Comparison of ENCODE assay signal across 23 cellular contexts in genomic region chr1:243435824-243436223, GRCh38.
DNase-seq lines count a peak whose midpoint lies in the region; ATAC-seq, FAIRE-seq and TF ChIP-seq lines count a peak whose summit lies in the region.
"Had no signal": no experiment of that assay in that cellular context is flagged by ENCODE, and none has a peak within 500 bp of the region (broad histone marks: within the 10 kb centered on the region; RNA-seq: fewer than 3 reads in every experiment).

No MANE protein-coding gene starts in this region.

- ATAC-seq in K562 = peak; percentile 28; the same call in 1 of the 3 replicates
- ATAC-seq: T-helper 17 cell had no signal

- H3K27ac Mint-ChIP-seq in glutamatergic neuron (ENCODE audit: unreplicated experiment) = no peak overlapping the region
- H3K27ac Mint-ChIP-seq in activated CD4-positive, alpha-beta T cell treated with anti-CD3 and anti-CD28 coated beads, Interleukin-2, amount 10 ng/mL, durations not matched to agents 24 days and 14 days = no peak overlapping the region
- H3K27ac Mint-ChIP-seq: CD8-positive, alpha-beta memory T cell; T-helper 17 cell had no signal

- no peak for TF ChIP-seq EP300 in K562 (IDR thresholded peaks at IDR 0.05; ENCODE audit: low read length)

- TF ChIP-seq RAD21 in K562 (CRISPR knock-in tag; conservative IDR thresholded peaks at IDR 0.05 in 1 of 2, IDR thresholded peaks at IDR 0.05 in 1 of 2) = no peak

- FAIRE-seq in K562 (lab: Jason Lieb, UNC) = no peak
- FAIRE-seq: H54 had no signal

- DNase-seq in DMS 273 (lab: John Stamatoyannopoulos, UW; ENCODE audit: unreplicated experiment) (peak; percentile 30), DMS 273 treated with DMSO at 0.1 percent for 48 hours (lab: John Stamatoyannopoulos, UW) (no peak), K562 (ENCODE audit: extremely low read depth in 1 of 4, low spot score in 3 of 4) (no peak), glutamatergic neuron (no peak), LoVo (ENCODE audit: low spot score) (no peak), activated T-cell treated with anti-CD3 and anti-CD28 coated beads for 4 hours (no peak)
- no peak for DNase-seq in activated CD4-positive, alpha-beta T cell treated with anti-CD3 and anti-CD28 coated beads, Interleukin-2, amount 10 ng/mL, durations not matched to agents 24 days and 14 days
- DNase-seq: AML-193; Calu3; CD8-positive, alpha-beta memory T cell; IMR-90; MV-4-11; NCI-H1105 treated with DMSO at 0.1 percent for 48 hours; NCI-H2081 treated with DMSO at 0.1 percent for 48 hours; NCI-H446; NCI-H526 treated with DMSO at 0.1 percent for 48 hours; Right ventricle myocardium superior; SW 1271; T-helper 17 cell had no signal

- no peaks in the 10 kb centered on the region for H4K20me1 ChIP-seq in K562 (replicated peaks; ENCODE audit: control insufficient read depth, insufficient read depth, low read length)

- BruUV-seq in K562 (replicated peaks; lab: Mats Ljungman, UMichigan) = no TSS peak

- H3K27ac ChIP-seq in K562 (ENCODE audit: extremely low read depth, low read depth, low read length) = no peak overlapping the region
- H3K27ac ChIP-seq: 22Rv1, C4-2B had no signal

- H3K9me3 Mint-ChIP-seq in glutamatergic neuron (ENCODE audit: unreplicated experiment) = peaks cover 4% of the 10 kb centered on the region
- H3K9me3 Mint-ChIP-seq in activated CD4-positive, alpha-beta T cell treated with anti-CD3 and anti-CD28 coated beads, Interleukin-2, amount 10 ng/mL, durations not matched to agents 24 days and 14 days = no peaks in the 10 kb centered on the region
- H3K9me3 Mint-ChIP-seq: CD8-positive, alpha-beta memory T cell had no signal

- peaks cover 2% of the 10 kb centered on the region for H3K27me3 Mint-ChIP-seq in glutamatergic neuron (ENCODE audit: unreplicated experiment)
- H3K27me3 Mint-ChIP-seq in activated CD4-positive, alpha-beta T cell treated with anti-CD3 and anti-CD28 coated beads, Interleukin-2, amount 10 ng/mL, durations not matched to agents 24 days and 14 days = no peaks in the 10 kb centered on the region
- H3K27me3 Mint-ChIP-seq: CD8-positive, alpha-beta memory T cell; T-helper 17 cell had no signal

- peaks cover 0 to 3% of the 10 kb centered on the region in 2 experiments; a peak in 2 of 5 replicates for H3K4me1 ChIP-seq in K562 (replicated peaks in 1 of 2; ENCODE audit: control insufficient read depth in 2 of 2, insufficient read depth in 2 of 2, low read length in 2 of 2)

- intact Hi-C loops in K562 (cut with micrococcal nuclease) = no loop called here
- intact Hi-C loops in activated CD4-positive, alpha-beta T cell treated with anti-CD3 and anti-CD28 coated beads, Interleukin-2, amount 10 ng/mL, durations not matched to agents 24 days and 14 days (cut with micrococcal nuclease) = no loop called here

- H3K9me1 ChIP-seq in K562 (ENCODE audit: control insufficient read depth, insufficient read depth, low read length) = no peaks in the 10 kb centered on the region

- in situ Hi-C loops in K562 (cut with MboI) = no loop called here

- TF ChIP-seq POLR2A in K562 (conservative IDR thresholded peaks at IDR 0.05) = no peak

- H3K4me2 ChIP-seq in K562 (ENCODE audit: insufficient read depth, low read length) = no peak overlapping the region

- no peak overlapping the region for H2AFZ ChIP-seq in K562 (ENCODE audit: low read depth, low read length)

- H3K36me3 ChIP-seq in K562 (ENCODE audit: control insufficient read depth, insufficient read depth, low read length) = no peaks in the 10 kb centered on the region

- 0 out of 2 replicates have a peak, but pooled peaks have one; percentile 7 for TF ChIP-seq CTCF in GM12874 (IDR thresholded peaks at IDR 0.05; ENCODE audit: insufficient read depth, low read depth, low read length)
- no peak for TF ChIP-seq CTCF in K562 (IDR thresholded peaks at IDR 0.05 in 2 of 3, conservative IDR thresholded peaks at IDR 0.05 in 1 of 3; ENCODE audit: insufficient read depth in 2 of 3, low read depth in 1 of 3, low read length in 3 of 3)
- TF ChIP-seq CTCF in glutamatergic neuron (IDR thresholded peaks at IDR 0.05; ENCODE audit: partially characterized antibody, unreplicated experiment) = peak; percentile 39

- no peak overlapping the region for H3K4me3 ChIP-seq in K562

- H3K79me2 ChIP-seq in K562 (ENCODE audit: control insufficient read depth, insufficient read depth, low read length) = no peaks in the 10 kb centered on the region

- H3K27me3 ChIP-seq in K562 (ENCODE audit: control insufficient read depth in 2 of 2, insufficient read depth in 2 of 2, low read length in 2 of 2) = no peaks in the 10 kb centered on the region

- H3K9me3 ChIP-seq in K562 (replicated peaks; ENCODE audit: control insufficient read depth, insufficient read depth, low read depth, low read length) = no peaks in the 10 kb centered on the region

- no peak overlapping the region for H3K9ac ChIP-seq in K562 (ENCODE audit: insufficient read depth in 1 of 2, low read depth in 2 of 2, low read length in 2 of 2)

- CTCF ChIA-PET in K562 (lab: Yijun Ruan, JAX; ENCODE audit: low intra/inter-chr PET ratio) = no interaction called here

- no peaks in the 10 kb centered on the region for H3K36me3 Mint-ChIP-seq in glutamatergic neuron (ENCODE audit: unreplicated experiment)
- peaks cover 2% of the 10 kb centered on the region for H3K36me3 Mint-ChIP-seq in activated CD4-positive, alpha-beta T cell treated with anti-CD3 and anti-CD28 coated beads, Interleukin-2, amount 10 ng/mL, durations not matched to agents 24 days and 14 days (ENCODE audit: low read depth)

- POLR2A ChIA-PET in K562 (lab: Yijun Ruan, JAX) = no interaction called here

- H3K4me3 Mint-ChIP-seq in glutamatergic neuron (ENCODE audit: unreplicated experiment) = no peak overlapping the region
- H3K4me3 Mint-ChIP-seq in activated CD4-positive, alpha-beta T cell treated with anti-CD3 and anti-CD28 coated beads, Interleukin-2, amount 10 ng/mL, durations not matched to agents 24 days and 14 days = no peak overlapping the region
- H3K4me3 Mint-ChIP-seq: T-helper 17 cell had no signal

- WGBS in K562 (ENCODE audit: insufficient coverage, low coverage, missing lambda C conversion rate) = 8% methylated on average over 3 of the region's 3 CpGs

- H3K4me1 Mint-ChIP-seq in glutamatergic neuron (ENCODE audit: low read depth, unreplicated experiment) = peaks cover 41% of the 10 kb centered on the region
- peaks cover 2% of the 10 kb centered on the region for H3K4me1 Mint-ChIP-seq in activated CD4-positive, alpha-beta T cell treated with anti-CD3 and anti-CD28 coated beads, Interleukin-2, amount 10 ng/mL, durations not matched to agents 24 days and 14 days
- H3K4me1 Mint-ChIP-seq: CD8-positive, alpha-beta memory T cell had no signal

TF ChIP-seq in K562, 482 proteins besides CTCF, POLR2A, EP300 and RAD21:
- TF ChIP-seq CBFA2T3 (IDR thresholded peaks at IDR 0.05) = peak; percentile 48; the same call in 1 of the 2 replicates
- 0 out of 2 replicates have a peak, but pooled peaks have one; percentile 7 for TF ChIP-seq CBFA2T2 (conservative IDR thresholded peaks at IDR 0.05)
- TF ChIP-seq ZNF764 (CRISPR knock-in tag; IDR thresholded peaks at IDR 0.05; ENCODE audit: low read depth) = no peak

Comparison
In these comparisons a context has a peak if more than half of its experiments do, and no peak if none do; other contexts are left out.
1. CTCF ChIP-seq: peak in GM12874 (single experiment) and glutamatergic neuron (single experiment); none in K562 (0 of 3).